8 cellular contexts compared by ENCODE assay signal in the genomic region with DNA sequence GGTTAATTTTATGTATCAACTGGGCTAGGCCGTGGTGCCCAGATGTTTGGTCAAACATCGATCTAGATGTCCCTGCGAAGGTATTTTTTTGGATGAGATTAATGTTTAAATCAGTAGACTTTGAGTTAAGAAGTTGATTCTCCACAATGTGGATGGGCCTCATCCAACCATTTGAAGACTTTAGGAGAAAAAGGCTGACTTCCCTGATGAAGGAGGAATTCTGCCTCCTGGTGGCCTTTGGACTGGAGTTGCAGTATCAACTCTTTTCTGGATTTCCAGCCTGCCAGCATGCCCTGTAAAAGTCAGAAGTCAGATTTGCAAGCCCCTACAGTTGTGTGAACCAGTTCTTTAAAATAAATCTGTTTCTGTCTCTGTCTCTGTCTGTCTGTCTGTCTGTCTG.
DNase-seq lines count a peak whose midpoint lies in the region; ATAC-seq and TF ChIP-seq lines count a peak whose summit lies in the region.

No MANE protein-coding gene starts in this region.

- H3K4me1 Mint-ChIP-seq in mesothelial cell of epicardium: no peaks in the 10 kb centered on the region
- no peaks in the 10 kb centered on the region for H3K4me1 Mint-ChIP-seq in activated naive CD8-positive, alpha-beta T cell treated with anti-CD3 and anti-CD28 coated beads, Interleukin-2, amount 50 U/mL, for 24 hours

- DNase-seq in CD1c-positive myeloid dendritic cell (ENCODE audit: extremely low spot score) (peak; percentile 40), LHCN-M2 (ENCODE audit: low read depth) (peak; percentile 37), cardiac fibroblast (ENCODE audit: low read depth in 2 of 2) (peak; percentile 50 to 64), mesothelial cell of epicardium (ENCODE audit: low spot score in 2 of 2, unreplicated experiment in 2 of 2) (no peak), MV-4-11 (lab: John Stamatoyannopoulos, UW) (no peak), SHP77 (lab: John Stamatoyannopoulos, UW) (no peak)
- DNase-seq in activated naive CD8-positive, alpha-beta T cell treated with anti-CD3 and anti-CD28 coated beads, Interleukin-2, amount 50 U/mL, for 24 hours: no peak

- no peaks in the 10 kb centered on the region for H3K36me3 Mint-ChIP-seq in mesothelial cell of epicardium
- H3K36me3 Mint-ChIP-seq in activated naive CD8-positive, alpha-beta T cell treated with anti-CD3 and anti-CD28 coated beads, Interleukin-2, amount 50 U/mL, for 24 hours (ENCODE audit: low read depth): no peaks in the 10 kb centered on the region

- H3K27me3 Mint-ChIP-seq in mesothelial cell of epicardium (ENCODE audit: low read depth): peaks cover 63% of the 10 kb centered on the region
- H3K27me3 Mint-ChIP-seq in activated naive CD8-positive, alpha-beta T cell treated with anti-CD3 and anti-CD28 coated beads, Interleukin-2, amount 50 U/mL, for 24 hours: no peaks in the 10 kb centered on the region

- TF ChIP-seq CTCF in cardiac fibroblast (IDR thresholded peaks at IDR 0.05; ENCODE audit: low read depth, low read length) (peak; percentile 30), mesothelial cell of epicardium (IDR thresholded peaks at IDR 0.05; ENCODE audit: unreplicated experiment) (peak; percentile 26)

- no peak overlapping the region for H3K4me3 ChIP-seq in cardiac fibroblast (replicated peaks in 1 of 2; ENCODE audit: low read depth in 2 of 2, low read length in 2 of 2)

- no peak for ATAC-seq in activated naive CD8-positive, alpha-beta T cell treated with anti-CD3 and anti-CD28 coated beads, Interleukin-2, amount 50 U/mL, for 24 hours
- ATAC-seq in GM21737 (IDR thresholded peaks at IDR 0.05; ENCODE audit: unreplicated experiment): no peak

- H3K4me3 Mint-ChIP-seq in mesothelial cell of epicardium: no peak overlapping the region
- H3K4me3 Mint-ChIP-seq in activated naive CD8-positive, alpha-beta T cell treated with anti-CD3 and anti-CD28 coated beads, Interleukin-2, amount 50 U/mL, for 24 hours: no peak overlapping the region

- H3K27ac Mint-ChIP-seq in mesothelial cell of epicardium: no peak overlapping the region
- no peak overlapping the region for H3K27ac Mint-ChIP-seq in activated naive CD8-positive, alpha-beta T cell treated with anti-CD3 and anti-CD28 coated beads, Interleukin-2, amount 50 U/mL, for 24 hours

- H3K9me3 Mint-ChIP-seq in mesothelial cell of epicardium: no peaks in the 10 kb centered on the region
- H3K9me3 Mint-ChIP-seq in activated naive CD8-positive, alpha-beta T cell treated with anti-CD3 and anti-CD28 coated beads, Interleukin-2, amount 50 U/mL, for 24 hours: no peaks in the 10 kb centered on the region

Comparison
In these comparisons a context has a peak if more than half of its experiments do, and no peak if none do; other contexts are left out.
1. DNase-seq: peak in CD1c-positive myeloid dendritic cell (single experiment), LHCN-M2 (single experiment) and cardiac fibroblast (2 of 2); none in mesothelial cell of epicardium (0 of 2), activated naive CD8-positive, alpha-beta T cell treated with anti-CD3 and anti-CD28 coated beads, Interleukin-2, amount 50 U/mL, for 24 hours (single experiment), MV-4-11 (single experiment) and SHP77 (0 of 2).